In the genomic region with DNA sequence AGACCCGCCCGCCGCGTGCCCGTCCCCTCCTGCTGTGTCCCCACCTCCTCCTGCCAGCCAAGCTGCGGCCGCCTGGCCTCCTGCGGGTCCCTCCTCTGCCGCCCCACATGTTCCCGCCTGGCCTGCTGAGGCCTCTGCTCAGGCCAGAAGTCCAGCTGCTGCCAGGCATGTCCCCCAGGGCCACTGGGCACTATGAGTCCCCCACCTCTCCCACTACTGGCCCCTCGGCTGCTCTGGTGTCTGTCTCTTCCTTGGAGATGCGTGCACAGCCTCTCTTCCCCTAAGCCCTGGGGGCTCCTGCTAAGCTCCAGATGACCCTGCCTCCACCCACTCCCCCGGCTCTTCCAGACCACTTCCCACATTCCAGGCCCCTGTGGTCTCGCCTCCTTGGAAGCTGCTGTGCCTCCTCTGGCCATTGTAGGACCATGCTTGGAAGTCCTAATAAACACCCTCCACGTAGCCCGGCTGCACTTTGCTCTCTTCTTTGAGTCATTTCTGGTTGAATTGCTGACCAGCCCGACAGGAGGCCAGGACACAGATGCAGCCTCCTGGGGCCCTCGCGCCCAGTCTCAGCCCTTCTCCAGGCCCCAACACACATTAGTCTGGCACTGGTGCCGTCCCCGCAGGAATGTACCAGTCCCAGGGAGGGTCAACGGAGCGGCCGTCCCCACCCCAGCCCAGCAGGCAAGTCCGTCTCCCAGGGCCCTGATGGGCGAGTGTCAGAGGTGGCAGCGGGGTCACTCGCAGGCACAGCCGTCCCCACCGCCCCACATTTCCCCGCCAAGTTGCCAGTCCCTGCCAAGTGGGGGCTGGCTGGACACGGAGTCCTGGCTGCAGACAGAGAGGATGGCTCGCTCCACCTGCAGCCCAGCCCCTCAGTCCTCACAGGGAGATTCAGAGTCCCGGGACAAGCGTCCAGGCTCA, we compare ENCODE assay signal across 24 cellular contexts. TPM values are rescaled to one million over a fixed set of nuclear protein-coding genes. Genes with fewer than 3 reads are reported as not detected.
DNase-seq lines count a peak whose midpoint lies in the region; ATAC-seq and TF ChIP-seq lines count a peak whose summit lies in the region.
"Had no signal": no experiment of that assay in that cellular context is flagged by ENCODE, and none has a peak within 500 bp of the region (broad histone marks: within the 10 kb centered on the region; RNA-seq: fewer than 3 reads in every experiment).

No MANE protein-coding gene starts in this region.

- H2AFZ ChIP-seq in PC-3 (ENCODE audit: low read length): no peak overlapping the region

- peaks cover 6% of the 10 kb centered on the region for H3K9me3 Mint-ChIP-seq in activated CD4-positive, alpha-beta memory T cell treated with anti-CD3 and anti-CD28 coated beads for 36 hours

- intact Hi-C loops in PC-3 (cut with micrococcal nuclease): no loop called here
- intact Hi-C loops in activated CD4-positive, alpha-beta memory T cell treated with anti-CD3 and anti-CD28 coated beads for 36 hours (cut with micrococcal nuclease): no loop called here

- POLR2A ChIA-PET in PC-3 (lab: Charles Lee; ENCODE audit: unreplicated experiment): no interaction called here
- POLR2A ChIA-PET in activated CD4-positive, alpha-beta memory T cell treated with anti-CD3 and anti-CD28 coated beads for 36 hours (lab: Charles Lee): no interaction called here

- peaks cover 12% of the 10 kb centered on the region for H3K9me3 ChIP-seq in PC-3 (ENCODE audit: low read length)
- H3K9me3 ChIP-seq: HAP-1, ovary had no signal

- CTCF ChIA-PET in PC-3 (lab: Charles Lee): no interaction called here
- CTCF ChIA-PET in activated CD4-positive, alpha-beta memory T cell treated with anti-CD3 and anti-CD28 coated beads for 36 hours (lab: Charles Lee): no interaction called here

- H3F3A ChIP-seq in PC-3 (ENCODE audit: low read length, unreplicated experiment): no peaks in the 10 kb centered on the region

- H3K27me3 ChIP-seq in PC-3 (ENCODE audit: low read length): no peaks in the 10 kb centered on the region
- H3K27me3 ChIP-seq: ovary had no signal

- H3K27me3 Mint-ChIP-seq in activated CD4-positive, alpha-beta memory T cell treated with anti-CD3 and anti-CD28 coated beads for 36 hours: peaks cover 58% of the 10 kb centered on the region

- H3K4me3 ChIP-seq in skeletal muscle cell (ENCODE audit: low read depth, low read length) (no peak overlapping the region), PC-3 (ENCODE audit: low read length) (no peak overlapping the region)
- H3K4me3 ChIP-seq: BLaER1 treated with 17β-estradiol and CSF1 and Interleukin-3, amounts not matched to agents 10 nM and 100 nM; HAP-1; ovary; spleen; stomach had no signal

- H3K9ac ChIP-seq in PC-3 (ENCODE audit: low read length): no peak overlapping the region
- H3K9ac ChIP-seq: BLaER1 treated with 17β-estradiol and CSF1 and Interleukin-3, amounts not matched to agents 10 nM and 100 nM had no signal

- H3K79me2 ChIP-seq in PC-3 (ENCODE audit: low read length): no peaks in the 10 kb centered on the region

- H3K4me3 Mint-ChIP-seq in activated CD4-positive, alpha-beta memory T cell treated with anti-CD3 and anti-CD28 coated beads for 36 hours: no peak overlapping the region
- H3K4me3 Mint-ChIP-seq: activated naive CD4-positive, alpha-beta T cell treated with anti-CD3 and anti-CD28 coated beads for 36 hours; memory B cell had no signal

- H3K4me1 ChIP-seq in PC-3 (ENCODE audit: insufficient read depth, low read length): no peaks in the 10 kb centered on the region
- H3K4me1 ChIP-seq: HAP-1, spleen, stomach had no signal

- DNase-seq in NCI-H1417 (lab: John Stamatoyannopoulos, UW) (peak in 2 of 3 experiments; percentile 23 to 49), NCI-H1417 treated with DMSO at 0.1 percent for 48 hours (lab: John Stamatoyannopoulos, UW) (no peak), islet precursor cell (peak; percentile 97), skeletal muscle cell (ENCODE audit: low read depth) (peak; percentile 12), PC-3 (no peak)
- DNase-seq in activated CD4-positive, alpha-beta memory T cell treated with anti-CD3 and anti-CD28 coated beads for 36 hours: no peak
- DNase-seq: activated naive CD4-positive, alpha-beta T cell treated with anti-CD3 and anti-CD28 coated beads for 36 hours; foreskin fibroblast; Kasumi-1; NCI-H187; NCI-H510A treated with DMSO at 0.1 percent for 48 hours; ovary; spleen; stomach had no signal

- no peaks in the 10 kb centered on the region for H3K36me3 ChIP-seq in PC-3 (ENCODE audit: low read depth, low read length)
- H3K36me3 ChIP-seq: BLaER1 treated with 17β-estradiol and CSF1 and Interleukin-3, amounts not matched to agents 10 nM and 100 nM; HAP-1; ovary; spleen; stomach had no signal

- no peak overlapping the region for H3K4me2 ChIP-seq in PC-3 (ENCODE audit: low read length)
- H3K4me2 ChIP-seq: BLaER1 treated with 17β-estradiol and CSF1 and Interleukin-3, amounts not matched to agents 10 nM and 100 nM had no signal

- peaks cover under 1% of the 10 kb centered on the region for H3K36me3 Mint-ChIP-seq in activated CD4-positive, alpha-beta memory T cell treated with anti-CD3 and anti-CD28 coated beads for 36 hours

- TF ChIP-seq CTCF in PC-3 (conservative IDR thresholded peaks at IDR 0.05; ENCODE audit: low read depth, low read length): no peak

- peaks cover 3% of the 10 kb centered on the region for H3K4me1 Mint-ChIP-seq in activated CD4-positive, alpha-beta memory T cell treated with anti-CD3 and anti-CD28 coated beads for 36 hours (ENCODE audit: low read depth)

- ATAC-seq in SK-N-SH treated with all-trans-retinoic acid at 6 μM for 48 hours: peak; percentile 23; the same call in 2 of the 3 replicates
- no peak for ATAC-seq in PC-3
- ATAC-seq in GM19023 (IDR thresholded peaks at IDR 0.05; ENCODE audit: unreplicated experiment): no peak

- no peak overlapping the region for H3K27ac ChIP-seq in PC-3 (ENCODE audit: low read length)
- H3K27ac ChIP-seq: 22Rv1; BLaER1 treated with 17β-estradiol and CSF1 and Interleukin-3, amounts not matched to agents 10 nM and 100 nM; HL-60; ovary; spleen; stomach had no signal

- no peaks in the 10 kb centered on the region for H4K20me1 ChIP-seq in PC-3 (ENCODE audit: low read length)

- no peak overlapping the region for H3K27ac Mint-ChIP-seq in activated CD4-positive, alpha-beta memory T cell treated with anti-CD3 and anti-CD28 coated beads for 36 hours
- H3K27ac Mint-ChIP-seq: activated naive CD4-positive, alpha-beta T cell treated with anti-CD3 and anti-CD28 coated beads for 36 hours; memory B cell had no signal

- H3K9me2 ChIP-seq in PC-3 (replicated peaks; ENCODE audit: low read length): no peaks in the 10 kb centered on the region

- no TSS peak for BruUV-seq in PC-3 (replicated peaks; lab: Mats Ljungman, UMichigan)

TF ChIP-seq in SK-N-SH treated with all-trans-retinoic acid at 6 μM for 48 hours, 23 proteins besides CTCF, POLR2A, EP300 and RAD21 (continues in another document):
- TF ChIP-seq TOX (CRISPR knock-in tag; IDR thresholded peaks at IDR 0.05; ENCODE audit: borderline replicate concordance) (no peak), CSRNP3 (CRISPR knock-in tag; IDR thresholded peaks at IDR 0.05) (no peak), SNAI2 (CRISPR knock-in tag; IDR thresholded peaks at IDR 0.05) (no peak), GLIS3 (CRISPR knock-in tag; IDR thresholded peaks at IDR 0.05) (no peak), CSDC2 (CRISPR knock-in tag; IDR thresholded peaks at IDR 0.05) (no peak), ZNF8 (CRISPR knock-in tag; IDR thresholded peaks at IDR 0.05) (no peak), TCF4 (CRISPR knock-in tag; IDR thresholded peaks at IDR 0.05; ENCODE audit: borderline replicate concordance) (no peak)
- TF ChIP-seq, protein P1, sequence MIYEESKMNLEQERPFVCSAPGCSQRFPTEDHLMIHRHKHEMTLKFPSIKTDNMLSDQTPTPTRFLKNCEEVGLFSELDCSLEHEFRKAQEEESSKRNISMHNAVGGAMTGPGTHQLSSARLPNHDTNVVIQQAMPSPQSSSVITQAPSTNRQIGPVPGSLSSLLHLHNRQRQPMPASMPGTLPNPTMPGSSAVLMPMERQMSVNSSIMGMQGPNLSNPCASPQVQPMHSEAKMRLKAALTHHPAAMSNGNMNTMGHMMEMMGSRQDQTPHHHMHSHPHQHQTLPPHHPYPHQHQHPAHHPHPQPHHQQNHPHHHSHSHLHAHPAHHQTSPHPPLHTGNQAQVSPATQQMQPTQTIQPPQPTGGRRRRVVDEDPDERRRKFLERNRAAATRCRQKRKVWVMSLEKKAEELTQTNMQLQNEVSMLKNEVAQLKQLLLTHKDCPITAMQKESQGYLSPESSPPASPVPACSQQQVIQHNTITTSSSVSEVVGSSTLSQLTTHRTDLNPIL (CRISPR knock-in tag; IDR thresholded peaks at IDR 0.05; ENCODE audit: low read depth): no peak

RNA-seq across cellular contexts. Expression of gene KRTAP10-12, which starts 1.1 kb away (rescaled TPM):
- not detected in 2 replicates for total RNA-seq in PC-3 (2014; rRNA removed)
- total RNA-seq in activated CD4-positive, alpha-beta memory T cell treated with anti-CD3 and anti-CD28 coated beads for 36 hours: not detected
- total RNA-seq: activated CD8-positive, alpha-beta memory T cell treated with anti-CD3 and anti-CD28 coated beads for 36 hours; activated naive CD4-positive, alpha-beta T cell treated with anti-CD3 and anti-CD28 coated beads for 36 hours; bronchial epithelial cell; Daoy; ovary; spleen; stomach had no signal

RNA-seq across cellular contexts. Expression of gene TSPEAR, which starts 13.3 kb away (rescaled TPM):
- 2.1 and 3.2 TPM in 2 replicates for total RNA-seq in PC-3 (2014; rRNA removed)
- not detected for total RNA-seq in activated CD4-positive, alpha-beta memory T cell treated with anti-CD3 and anti-CD28 coated beads for 36 hours
- total RNA-seq: activated CD8-positive, alpha-beta memory T cell treated with anti-CD3 and anti-CD28 coated beads for 36 hours; activated naive CD4-positive, alpha-beta T cell treated with anti-CD3 and anti-CD28 coated beads for 36 hours; bronchial epithelial cell; Daoy had no signal

RNA-seq across cellular contexts. Expression of gene KRTAP12-1, which starts 16.1 kb away (rescaled TPM):
- total RNA-seq in PC-3 (2014; rRNA removed): 0.62 and 0.86 TPM in 2 replicates
- not detected for total RNA-seq in activated CD4-positive, alpha-beta memory T cell treated with anti-CD3 and anti-CD28 coated beads for 36 hours
- total RNA-seq: activated CD8-positive, alpha-beta memory T cell treated with anti-CD3 and anti-CD28 coated beads for 36 hours; activated naive CD4-positive, alpha-beta T cell treated with anti-CD3 and anti-CD28 coated beads for 36 hours; bronchial epithelial cell; Daoy; ovary; spleen had no signal

RNA-seq across cellular contexts. Expression of gene KRTAP12-2, which starts 31.3 kb away (rescaled TPM):
- total RNA-seq in PC-3 (2014; rRNA removed): not detected in 2 replicates
- not detected for total RNA-seq in activated CD4-positive, alpha-beta memory T cell treated with anti-CD3 and anti-CD28 coated beads for 36 hours
- total RNA-seq: activated CD8-positive, alpha-beta memory T cell treated with anti-CD3 and anti-CD28 coated beads for 36 hours; activated naive CD4-positive, alpha-beta T cell treated with anti-CD3 and anti-CD28 coated beads for 36 hours; bronchial epithelial cell; Daoy; ovary; spleen; stomach had no signal

RNA-seq across cellular contexts. Expression of gene KRTAP12-3, which starts 40.3 kb away (rescaled TPM):
- not detected in 2 replicates for total RNA-seq in PC-3 (2014; rRNA removed)
- not detected for total RNA-seq in activated CD4-positive, alpha-beta memory T cell treated with anti-CD3 and anti-CD28 coated beads for 36 hours
- total RNA-seq: activated CD8-positive, alpha-beta memory T cell treated with anti-CD3 and anti-CD28 coated beads for 36 hours; activated naive CD4-positive, alpha-beta T cell treated with anti-CD3 and anti-CD28 coated beads for 36 hours; bronchial epithelial cell; Daoy; ovary; spleen; stomach had no signal

Comparison
In these comparisons a context has a peak if more than half of its experiments do, and no peak if none do; other contexts are left out.
1. DNase-seq: peak in NCI-H1417 (2 of 3), islet precursor cell (single experiment) and skeletal muscle cell (single experiment); none in NCI-H1417 treated with DMSO at 0.1 percent for 48 hours (single experiment), PC-3 (single experiment) and activated CD4-positive, alpha-beta memory T cell treated with anti-CD3 and anti-CD28 coated beads for 36 hours (single experiment).